Comparison of ENCODE assay signal across 8 cellular contexts in the genomic region with DNA sequence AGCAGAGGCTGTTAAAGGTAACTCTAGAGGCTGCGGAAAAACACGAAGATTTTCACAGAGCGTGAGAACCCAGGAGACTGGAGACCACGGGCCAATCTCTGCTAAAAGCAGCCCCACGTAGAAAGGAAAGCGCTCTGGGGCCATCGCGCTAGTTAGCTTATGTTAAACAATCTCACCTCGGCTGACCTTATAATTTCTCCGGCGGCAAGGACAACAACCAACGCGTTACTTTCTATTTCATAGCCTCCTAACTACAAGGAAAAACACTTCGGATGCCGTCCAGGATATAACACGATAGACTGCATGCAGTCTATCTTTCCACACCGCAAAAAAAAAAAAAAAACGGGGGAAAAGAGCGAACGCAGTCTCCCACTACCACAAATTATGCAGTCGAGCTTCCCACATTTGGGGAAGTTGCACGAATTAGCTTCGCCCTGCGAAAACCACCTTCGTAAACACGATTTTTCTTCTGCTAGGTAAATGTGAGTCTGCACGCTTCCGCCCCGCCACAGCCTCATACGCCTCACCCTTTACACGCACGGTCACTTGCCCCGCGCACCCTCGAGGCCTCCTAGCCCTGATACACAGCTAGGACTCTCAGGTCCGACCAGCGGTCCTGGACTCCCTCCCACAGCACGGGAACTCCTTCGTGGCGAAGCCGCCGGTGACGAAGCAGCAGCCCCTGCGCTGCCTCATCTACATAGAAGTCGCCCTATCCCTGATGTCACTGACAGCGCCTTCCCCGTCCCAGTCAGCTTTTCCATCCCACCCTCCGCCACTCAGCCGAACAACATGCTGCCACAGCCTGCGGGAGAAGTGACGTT.
DNase-seq lines count a peak whose midpoint lies in the region; ATAC-seq lines count a peak whose summit lies in the region.

No MANE protein-coding gene starts in this region.

- H3K18ac ChIP-seq in mesendoderm (ENCODE audit: low read length), result peak overlapping the region; percentile 41

- peak overlapping the region; percentile 100 for H3K23ac ChIP-seq in mesendoderm (ENCODE audit: low read length)

- peak overlapping the region; percentile 61 for H3K4me2 ChIP-seq in mesendoderm (ENCODE audit: low read length)

- no peak overlapping the region for H2BK15ac ChIP-seq in mesendoderm (replicated peaks; ENCODE audit: low read depth)

- H3K79me2 ChIP-seq in mesendoderm (ENCODE audit: control insufficient read depth, insufficient read depth, low read length), result no peaks in the 10 kb centered on the region

- H2AK5ac ChIP-seq in mesendoderm (ENCODE audit: low read length), result no peak overlapping the region

- ATAC-seq in HG03045 (IDR thresholded peaks at IDR 0.05; ENCODE audit: unreplicated experiment), result peak; percentile 79
- peak; percentile 76 for ATAC-seq in effector memory CD8-positive, alpha-beta T cell (replicated peaks)

- H3K4ac ChIP-seq in mesendoderm (ENCODE audit: low read depth, low read length), result peak overlapping the region; percentile 82

- H3K27ac Mint-ChIP-seq in activated CD4-positive, alpha-beta memory T cell treated with anti-CD3 and anti-CD28 coated beads, Interleukin-2, amount 10 ng/mL, durations not matched to agents 7 days and 5 days, result peak overlapping the region; percentile 98
- peak overlapping the region; percentile 99 to 100 for H3K27ac Mint-ChIP-seq in effector memory CD8-positive, alpha-beta T cell

- no peak overlapping the region for H4K5ac ChIP-seq in mesendoderm (ENCODE audit: low read length)

- POLR2A ChIA-PET in activated CD4-positive, alpha-beta memory T cell treated with anti-CD3 and anti-CD28 coated beads, Interleukin-2, amount 10 ng/mL, durations not matched to agents 7 days and 5 days (lab: Charles Lee), result interaction anchor here (0.6 to 2.0 kb wide), 38 partner anchors 9 to 1803 kb away, joined by 3 to 77 read pairs (median 6); partner anchors contain the start of genes ACP6, BCL9, CHD1L and FMO5

- H3K4me3 ChIP-seq in mesendoderm (ENCODE audit: low read length), result peak overlapping the region; percentile 40

- CTCF ChIA-PET in activated CD4-positive, alpha-beta memory T cell treated with anti-CD3 and anti-CD28 coated beads, Interleukin-2, amount 10 ng/mL, durations not matched to agents 7 days and 5 days (lab: Charles Lee), result interaction anchor here (0.8 kb wide), 1 partner anchor 158 kb away, joined by 4 read pairs; the partner anchor contains the start of gene CHD1L

- H3K79me1 ChIP-seq in mesendoderm (ENCODE audit: low read length), result no peaks in the 10 kb centered on the region

- no peaks in the 10 kb centered on the region for H3K4me1 ChIP-seq in mesendoderm (ENCODE audit: control insufficient read depth, low read depth, low read length)

- peaks cover 42% of the 10 kb centered on the region for H3K4me1 Mint-ChIP-seq in activated CD4-positive, alpha-beta memory T cell treated with anti-CD3 and anti-CD28 coated beads, Interleukin-2, amount 10 ng/mL, durations not matched to agents 7 days and 5 days
- peaks cover 18 to 23% of the 10 kb centered on the region in 2 donors for H3K4me1 Mint-ChIP-seq in effector memory CD8-positive, alpha-beta T cell (ENCODE audit: low read depth in 2 of 2)

- peak overlapping the region; percentile 99 for H3K56ac ChIP-seq in mesendoderm (ENCODE audit: low read length)

- no peak overlapping the region for H3K27ac ChIP-seq in mesendoderm (ENCODE audit: low read depth, low read length)

- no peak overlapping the region for H4K8ac ChIP-seq in mesendoderm (ENCODE audit: low read depth, low read length)

- H2BK5ac ChIP-seq in mesendoderm (ENCODE audit: low read length), result peak overlapping the region; percentile 100

- DNase-seq in NCI-H1417 (lab: John Stamatoyannopoulos, UW), result peak; percentile 53 to 92 (median 73)
- DNase-seq in NCI-H1417 treated with DMSO at 0.1 percent for 48 hours (lab: John Stamatoyannopoulos, UW), result no peak
- DNase-seq in NCI-H446 (lab: John Stamatoyannopoulos, UW), result peak; percentile 88 to 95
- peak; percentile 86 for DNase-seq in activated CD4-positive, alpha-beta memory T cell treated with anti-CD3 and anti-CD28 coated beads, Interleukin-2, amount 10 ng/mL, durations not matched to agents 7 days and 5 days
- DNase-seq in effector memory CD8-positive, alpha-beta T cell, result peak; percentile 51 to 66 (median 55)
- peak; percentile 99 for DNase-seq in mesendoderm
- peak; percentile 52 for DNase-seq in stimulated activated CD8-positive, alpha-beta memory T cell treated with anti-CD3 and anti-CD28 coated beads, Interleukin-12 subunit alpha, Interleukin-12 subunit beta, amount 100 ng/mL, for 24 hours (ENCODE audit: extremely low read depth)

- no peaks in the 10 kb centered on the region for H3K36me3 ChIP-seq in mesendoderm (ENCODE audit: control insufficient read depth, insufficient read depth, low read length)

- no peaks in the 10 kb centered on the region for H3K9me3 Mint-ChIP-seq in activated CD4-positive, alpha-beta memory T cell treated with anti-CD3 and anti-CD28 coated beads, Interleukin-2, amount 10 ng/mL, durations not matched to agents 7 days and 5 days
- H3K9me3 Mint-ChIP-seq in effector memory CD8-positive, alpha-beta T cell, result no peaks in the 10 kb centered on the region

- WGBS in mesendoderm (ENCODE audit: extremely low coverage, insufficient coverage, low lambda C conversion rate), result no CpG with 5 or more reads among the region's 51 CpGs

- H3K27me3 Mint-ChIP-seq in activated CD4-positive, alpha-beta memory T cell treated with anti-CD3 and anti-CD28 coated beads, Interleukin-2, amount 10 ng/mL, durations not matched to agents 7 days and 5 days, result peaks cover 57% of the 10 kb centered on the region
- H3K27me3 Mint-ChIP-seq in effector memory CD8-positive, alpha-beta T cell, result peaks cover 38 to 41% of the 10 kb centered on the region in 2 donors

- peak overlapping the region; percentile 87 for H3K9ac ChIP-seq in mesendoderm (ENCODE audit: low read length)

- H3K27me3 ChIP-seq in mesendoderm (ENCODE audit: insufficient read depth, low read length, poor library complexity), result peaks cover 17% of the 10 kb centered on the region

- peak overlapping the region; percentile 89 for H3K4me3 Mint-ChIP-seq in activated CD4-positive, alpha-beta memory T cell treated with anti-CD3 and anti-CD28 coated beads, Interleukin-2, amount 10 ng/mL, durations not matched to agents 7 days and 5 days
- H3K4me3 Mint-ChIP-seq in effector memory CD8-positive, alpha-beta T cell, result peak overlapping the region; percentile 90 to 96

- no peaks in the 10 kb centered on the region for H3K36me3 Mint-ChIP-seq in activated CD4-positive, alpha-beta memory T cell treated with anti-CD3 and anti-CD28 coated beads, Interleukin-2, amount 10 ng/mL, durations not matched to agents 7 days and 5 days (ENCODE audit: low read depth)
- H3K36me3 Mint-ChIP-seq in effector memory CD8-positive, alpha-beta T cell (ENCODE audit: insufficient read depth), result peaks cover 14% of the 10 kb centered on the region

- H2BK120ac ChIP-seq in mesendoderm (ENCODE audit: low read depth, low read length), result peak overlapping the region; percentile 64
